Comparison of ENCODE assay signal across 16 cellular contexts in the genomic region with DNA sequence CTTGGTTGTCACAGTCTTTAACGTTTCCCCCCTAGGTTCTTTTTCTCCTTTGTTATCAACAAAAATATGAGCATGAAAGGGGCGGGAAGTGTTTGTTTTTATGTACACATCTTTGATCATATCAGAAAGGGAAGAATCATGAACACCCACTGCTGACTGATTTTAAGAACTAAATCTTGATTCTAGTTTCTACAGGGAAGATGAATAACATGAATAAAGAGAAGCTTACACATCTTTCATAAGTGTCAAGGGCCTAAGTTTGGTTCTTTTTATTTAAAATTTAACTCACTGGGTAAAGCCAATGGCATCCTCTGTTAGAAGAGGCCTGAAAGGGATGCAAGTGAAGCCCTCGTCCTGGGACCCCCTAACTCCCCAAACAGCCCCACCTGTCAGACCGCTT.
"Had no signal": no experiment of that assay in that cellular context is flagged by ENCODE, and none has a peak within 500 bp of the region (broad histone marks: within the 10 kb centered on the region; RNA-seq: fewer than 3 reads in every experiment).

No MANE protein-coding gene starts in this region.

- H3K27me3 Mint-ChIP-seq: brain had no signal

- H3K4me3 Mint-ChIP-seq: activated B cell treated with CpG ODN at 0.5 μM for 24 hours; activated naive CD8-positive, alpha-beta T cell; brain; neural crest cell had no signal

- DNase-seq: activated B cell treated with CpG ODN at 0.5 μM for 24 hours; activated effector memory CD4-positive, alpha-beta T cell treated with anti-CD3 and anti-CD28 coated beads, Interleukin-2, amount 50 U/mL, for 16 hours; cortex of kidney; effector CD4-positive, alpha-beta T cell; heart left ventricle; left cardiac atrium; lower lobe of right lung; midbrain; SHP77; sigmoid colon; T-helper 1 cell had no signal

- ATAC-seq: heart left ventricle, left cardiac atrium, lower lobe of right lung had no signal

- H3K4me3 ChIP-seq: heart left ventricle, lower lobe of right lung, sigmoid colon, tibial nerve, vagina had no signal

- H3K27ac Mint-ChIP-seq: activated B cell treated with CpG ODN at 0.5 μM for 24 hours; activated naive CD8-positive, alpha-beta T cell had no signal

- H3K27me3 ChIP-seq: heart left ventricle, sigmoid colon, tibial nerve, vagina had no signal

- H3K9me3 ChIP-seq: heart left ventricle, lower lobe of right lung, sigmoid colon, tibial nerve, vagina had no signal

- H3K27ac ChIP-seq: heart left ventricle, lower lobe of right lung, sigmoid colon, tibial nerve, vagina had no signal

- H3K9me3 Mint-ChIP-seq: activated B cell treated with CpG ODN at 0.5 μM for 24 hours, neural crest cell had no signal

- H3K36me3 ChIP-seq: heart left ventricle, lower lobe of right lung, sigmoid colon, tibial nerve, vagina had no signal

- H3K36me3 Mint-ChIP-seq: brain had no signal

- H3K4me1 ChIP-seq: sigmoid colon, tibial nerve, vagina had no signal

- H3K4me1 Mint-ChIP-seq: neural crest cell had no signal
